In the genomic region with DNA sequence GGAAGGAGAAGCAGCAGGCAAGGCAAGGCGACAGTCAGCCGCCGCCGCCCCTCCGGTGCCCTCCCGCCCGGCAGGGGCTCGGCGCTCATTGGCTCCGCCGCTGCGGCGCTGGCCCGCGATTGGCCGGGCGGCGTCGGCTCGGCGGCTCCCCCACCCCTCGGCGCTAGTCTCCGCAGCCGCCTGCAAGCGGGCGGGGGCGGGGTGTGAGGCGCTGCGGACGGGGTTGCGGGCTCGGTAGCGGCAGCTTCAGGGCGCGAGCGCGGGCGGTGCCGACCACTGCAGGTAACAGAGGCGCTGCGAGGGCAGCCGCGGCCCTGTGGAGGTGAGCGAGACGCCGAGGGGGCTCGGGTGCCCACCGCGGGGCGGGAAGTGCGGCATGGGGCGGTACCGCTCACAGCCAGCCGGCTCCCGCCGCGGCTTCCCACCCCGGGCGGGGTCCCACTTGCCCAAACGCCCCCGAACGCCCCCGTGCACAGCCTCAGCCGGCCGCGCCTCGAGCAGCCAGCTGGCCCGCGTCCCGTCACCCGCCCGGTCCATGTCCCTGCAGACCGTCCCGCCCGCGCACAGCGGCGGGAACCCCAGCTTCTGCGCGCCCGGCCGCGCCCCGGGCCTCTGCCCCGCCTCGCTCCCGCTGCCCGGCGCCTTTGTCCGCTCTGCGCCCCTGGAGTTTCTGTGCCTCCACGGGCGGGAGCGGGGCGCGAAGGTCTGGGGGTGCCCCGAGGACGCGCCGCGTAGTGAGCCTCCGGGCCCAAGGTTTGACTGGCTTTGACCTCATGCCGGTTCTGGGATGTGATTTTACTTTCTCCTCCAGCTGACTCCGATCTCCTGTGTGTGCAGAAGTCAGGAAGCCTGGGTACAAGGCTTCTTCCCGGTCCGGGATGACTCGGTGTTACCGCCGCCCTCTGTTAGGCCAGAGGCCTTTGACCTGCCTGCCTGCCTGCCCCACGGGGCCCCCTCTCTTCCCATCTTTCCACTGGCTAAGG, we compare ENCODE assay signal across 8 cellular contexts. TPM values are rescaled to one million over a fixed set of nuclear protein-coding genes. Genes with fewer than 3 reads are reported as not detected.
DNase-seq lines count a peak whose midpoint lies in the region; ATAC-seq and TF ChIP-seq lines count a peak whose summit lies in the region.

Gene SANBR, plus strand, starts transcription at position 166 of the 983 bp plus-strand sequence. CDS start 4,480 bp downstream, outside the sequence.

- H3K27ac ChIP-seq in ectodermal cell (ENCODE audit: insufficient read depth, low read depth, low read length, poor library complexity, severe bottlenecking) (peak within 1 kb of the TSS; percentile 78), lower lobe of right lung (peak within 1 kb of the TSS; percentile 87)

- peak within 1 kb of the TSS; percentile 81 for H3K4me3 Mint-ChIP-seq in activated CD4-positive, alpha-beta memory T cell treated with anti-CD3 and anti-CD28 coated beads for 36 hours

- CTCF ChIA-PET in activated CD4-positive, alpha-beta memory T cell treated with anti-CD3 and anti-CD28 coated beads for 36 hours (lab: Charles Lee) = interaction anchor here (0.6 kb wide), 1 partner anchor 59 kb away, joined by 5 read pairs; no protein-coding TSS in a partner anchor

- H3K9me3 ChIP-seq in ectodermal cell (ENCODE audit: control insufficient read depth, low read length) (no peaks in the 10 kb centered on the region), lower lobe of right lung (no peaks in the 10 kb centered on the region)

- ATAC-seq in GM19351 (IDR thresholded peaks at IDR 0.05; ENCODE audit: unreplicated experiment) = peak; percentile 96
- peak; percentile 93 for ATAC-seq in HG03469 (IDR thresholded peaks at IDR 0.05; ENCODE audit: unreplicated experiment)
- ATAC-seq in lower lobe of right lung = peak; percentile 100

- no peaks in the 10 kb centered on the region for H3K36me3 Mint-ChIP-seq in activated CD4-positive, alpha-beta memory T cell treated with anti-CD3 and anti-CD28 coated beads for 36 hours

- H3K4me1 ChIP-seq in ectodermal cell (ENCODE audit: control insufficient read depth, insufficient read depth, low read length) (peaks cover 3% of the 10 kb centered on the region), lower lobe of right lung (peaks cover 9% of the 10 kb centered on the region)

- H3K4me3 ChIP-seq in ectodermal cell (ENCODE audit: insufficient read depth, low read depth, low read length) = peak within 1 kb of the TSS; percentile 87
- H3K4me3 ChIP-seq in lower lobe of right lung = peak within 1 kb of the TSS; percentile 92

- POLR2A ChIA-PET in activated CD4-positive, alpha-beta memory T cell treated with anti-CD3 and anti-CD28 coated beads for 36 hours (lab: Charles Lee) = interaction anchor here (0.6 to 1.4 kb wide), 4 partner anchors 79 to 274 kb away, joined by 3 to 4 read pairs (median 4); no protein-coding TSS in a partner anchor

- intact Hi-C loops in activated CD4-positive, alpha-beta memory T cell treated with anti-CD3 and anti-CD28 coated beads for 36 hours (cut with micrococcal nuclease) = loop anchor here (1.0 kb wide), 2 partner anchors 49 to 111 kb away; partner anchors contain the start of gene PEX13
- intact Hi-C loops in lower lobe of right lung (cut with DNase I) = no loop called here

- DNase-seq in CD1c-positive myeloid dendritic cell (ENCODE audit: extremely low spot score) (peak; percentile 96), NCI-H774 (lab: John Stamatoyannopoulos, UW) (peak; percentile 92), lower lobe of right lung (peak; percentile 92)
- DNase-seq in activated CD4-positive, alpha-beta memory T cell treated with anti-CD3 and anti-CD28 coated beads for 36 hours = peak; percentile 89
- peak; percentile 70 to 74 for DNase-seq in stimulated activated CD4-positive, alpha-beta T cell treated with anti-CD3 and anti-CD28 coated beads, Interleukin-4, amount 100 ng/mL, for 48 hours (ENCODE audit: low read depth in 2 of 2)

- 0% methylated on average over 111 of the region's 111 CpGs for WGBS in ectodermal cell, 2 experiments

- H3K4me1 Mint-ChIP-seq in activated CD4-positive, alpha-beta memory T cell treated with anti-CD3 and anti-CD28 coated beads for 36 hours (ENCODE audit: low read depth) = peaks cover 4% of the 10 kb centered on the region

- H3K27me3 ChIP-seq in ectodermal cell (ENCODE audit: control insufficient read depth, insufficient read depth, low read length, poor library complexity, severe bottlenecking) (no peaks in the 10 kb centered on the region), lower lobe of right lung (ENCODE audit: low read depth) (no peaks in the 10 kb centered on the region)

- no peak for TF ChIP-seq CTCF in lower lobe of right lung (IDR thresholded peaks at IDR 0.05)

- H3K27me3 Mint-ChIP-seq in activated CD4-positive, alpha-beta memory T cell treated with anti-CD3 and anti-CD28 coated beads for 36 hours = no peaks in the 10 kb centered on the region

- no peaks in the 10 kb centered on the region for H3K9me3 Mint-ChIP-seq in activated CD4-positive, alpha-beta memory T cell treated with anti-CD3 and anti-CD28 coated beads for 36 hours

- no peak within 1 kb of the TSS for H3K27ac Mint-ChIP-seq in activated CD4-positive, alpha-beta memory T cell treated with anti-CD3 and anti-CD28 coated beads for 36 hours

- H3K36me3 ChIP-seq in ectodermal cell (ENCODE audit: control insufficient read depth, insufficient read depth, low read length) (peaks cover 4% of the 10 kb centered on the region), lower lobe of right lung (peaks cover 10% of the 10 kb centered on the region)

RNA-seq across cellular contexts. Expression of gene SANBR, which starts in this region (rescaled TPM):
- total RNA-seq in activated CD4-positive, alpha-beta memory T cell treated with anti-CD3 and anti-CD28 coated beads for 36 hours = 1 to 10 TPM; 5.3 to 5.9 TPM
- 32.3 TPM for polyA plus RNA-seq in ectodermal cell (2013, experiment 1 of 4)
- 39.5 TPM for polyA plus RNA-seq in ectodermal cell (2013, experiment 2 of 4)
- polyA plus RNA-seq in ectodermal cell (2013, experiment 3 of 4) = 28.8 TPM
- polyA plus RNA-seq in ectodermal cell (2013, experiment 4 of 4) = 29.4 TPM
- total RNA-seq in lower lobe of right lung = 13.8 TPM

Comparison
In these comparisons a context has a peak if more than half of its experiments do, and no peak if none do; other contexts are left out.
1. Peak in every context shown above with its lines: DNase-seq, ATAC-seq, H3K4me3 ChIP-seq and H3K27ac ChIP-seq.